Comparison of ENCODE assay signal across 8 cellular contexts in the genomic region with DNA sequence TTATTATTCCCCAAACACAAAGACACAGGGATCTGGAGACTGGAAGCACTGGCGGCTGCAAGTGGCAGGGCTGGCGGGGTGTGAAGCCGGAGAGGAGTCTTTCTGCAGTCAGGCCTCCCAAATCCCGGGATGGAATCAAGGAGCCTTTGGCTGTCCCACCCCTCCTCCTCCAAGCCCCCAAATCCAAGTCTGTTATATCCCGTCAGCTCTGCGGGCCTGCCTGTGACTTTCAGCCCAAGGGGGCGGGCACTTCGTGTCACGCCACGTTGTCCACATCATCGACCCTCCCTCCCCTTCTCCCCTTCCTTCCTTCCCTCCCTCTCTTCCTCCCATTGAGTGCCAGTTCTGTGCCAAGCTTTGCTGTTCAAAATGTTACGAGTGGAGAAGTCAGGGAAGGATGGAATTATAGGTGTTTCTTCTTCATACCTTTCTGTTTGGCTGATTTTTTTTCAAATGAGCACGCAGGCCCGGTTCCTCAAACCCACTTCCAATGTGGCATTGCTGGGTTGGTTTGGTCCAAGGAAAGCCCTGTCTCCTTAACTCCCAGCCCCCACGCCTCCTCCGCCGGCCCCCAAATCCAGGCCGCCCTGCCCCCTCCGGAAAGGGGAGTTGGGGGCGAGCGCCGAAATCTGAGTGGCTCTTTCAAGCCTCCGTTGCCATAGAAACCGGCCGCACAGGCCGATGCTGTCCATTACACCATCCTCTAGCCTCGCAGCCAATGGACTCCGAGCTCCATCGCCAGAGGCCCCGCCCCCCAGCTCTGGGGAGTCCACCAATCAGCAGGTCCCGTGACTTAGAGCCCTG. TPM values are rescaled to one million over a fixed set of nuclear protein-coding genes. Genes with fewer than 3 reads are reported as not detected.
DNase-seq lines count a peak whose midpoint lies in the region; ATAC-seq, FAIRE-seq and TF ChIP-seq lines count a peak whose summit lies in the region.

No MANE protein-coding gene starts in this region.

- H3K27me3 Mint-ChIP-seq in activated CD4-positive, alpha-beta memory T cell treated with anti-CD3 and anti-CD28 coated beads, Interleukin-2, amount 10 ng/mL, durations not matched to agents 7 days and 5 days, result peaks cover 2% of the 10 kb centered on the region

- H3K27ac ChIP-seq in effector memory CD4-positive, alpha-beta T cell (ENCODE audit: insufficient read depth, low read length, poor library complexity, severe bottlenecking), result no peak overlapping the region
- peak overlapping the region; percentile 43 to 82 for H3K27ac ChIP-seq in lung (ENCODE audit: low read depth in 1 of 2, low read length in 1 of 2)

- TF ChIP-seq CTCF in lung (IDR thresholded peaks at IDR 0.05; ENCODE audit: control extremely low read depth, extremely low read depth), result no peak

- H3K4me1 ChIP-seq in effector memory CD4-positive, alpha-beta T cell (ENCODE audit: control insufficient read depth, insufficient read depth, low read length, poor library complexity, severe bottlenecking), result peaks cover 3% of the 10 kb centered on the region
- peaks cover 0 to 8% of the 10 kb centered on the region in 2 donors for H3K4me1 ChIP-seq in lung (ENCODE audit: control insufficient read depth in 2 of 2, insufficient read depth in 2 of 2, low read length in 2 of 2)

- peak; percentile 93 to 98 for DNase-seq in NCI-H446 (lab: John Stamatoyannopoulos, UW)
- DNase-seq in activated CD4-positive, alpha-beta memory T cell treated with anti-CD3 and anti-CD28 coated beads, Interleukin-2, amount 10 ng/mL, durations not matched to agents 7 days and 5 days, result peak; percentile 76
- DNase-seq in effector memory CD4-positive, alpha-beta T cell, result peak; percentile 23 to 65 (median 35)
- peak; percentile 98 for DNase-seq in lung (ENCODE audit: low spot score)
- peak; percentile 78 to 83 for DNase-seq in stimulated activated CD4-positive, alpha-beta T cell treated with anti-CD3 and anti-CD28 coated beads, Interleukin-4, amount 100 ng/mL, for 4 hours

- H3K36me3 ChIP-seq in effector memory CD4-positive, alpha-beta T cell (ENCODE audit: control insufficient read depth, insufficient read depth, low read length), result no peaks in the 10 kb centered on the region
- no peaks in the 10 kb centered on the region for H3K36me3 ChIP-seq in lung (ENCODE audit: control insufficient read depth in 2 of 2, insufficient read depth in 2 of 2, low read length in 2 of 2)

- POLR2A ChIA-PET in activated CD4-positive, alpha-beta memory T cell treated with anti-CD3 and anti-CD28 coated beads, Interleukin-2, amount 10 ng/mL, durations not matched to agents 7 days and 5 days (lab: Charles Lee), result interaction anchor here (0.8 to 3.2 kb wide), 4 partner anchors 10 to 14 kb away, joined by 3 to 15 read pairs (median 6); no protein-coding TSS in a partner anchor

- FAIRE-seq in A204.1 (lab: Jason Lieb, UNC), result peak; percentile 100

- CTCF ChIA-PET in activated CD4-positive, alpha-beta memory T cell treated with anti-CD3 and anti-CD28 coated beads, Interleukin-2, amount 10 ng/mL, durations not matched to agents 7 days and 5 days (lab: Charles Lee), result interaction anchor here (1.3 kb wide), 1 partner anchor 9 kb away, joined by 3 read pairs; no protein-coding TSS in a partner anchor

- peaks cover 13% of the 10 kb centered on the region for H3K4me1 Mint-ChIP-seq in activated CD4-positive, alpha-beta memory T cell treated with anti-CD3 and anti-CD28 coated beads, Interleukin-2, amount 10 ng/mL, durations not matched to agents 7 days and 5 days

- ATAC-seq in GM18520 (IDR thresholded peaks at IDR 0.05; ENCODE audit: unreplicated experiment), result peak; percentile 61
- ATAC-seq in HG03095 (IDR thresholded peaks at IDR 0.05; ENCODE audit: unreplicated experiment), result peak; percentile 99
- ATAC-seq in lung (ENCODE audit: insufficient read depth, low FRiP score), result peak; percentile 99

- no peak overlapping the region for H3K27ac Mint-ChIP-seq in activated CD4-positive, alpha-beta memory T cell treated with anti-CD3 and anti-CD28 coated beads, Interleukin-2, amount 10 ng/mL, durations not matched to agents 7 days and 5 days

- no peak overlapping the region for H3K4me3 Mint-ChIP-seq in activated CD4-positive, alpha-beta memory T cell treated with anti-CD3 and anti-CD28 coated beads, Interleukin-2, amount 10 ng/mL, durations not matched to agents 7 days and 5 days

- no peaks in the 10 kb centered on the region for H3K36me3 Mint-ChIP-seq in activated CD4-positive, alpha-beta memory T cell treated with anti-CD3 and anti-CD28 coated beads, Interleukin-2, amount 10 ng/mL, durations not matched to agents 7 days and 5 days (ENCODE audit: low read depth)

- H3K9me3 ChIP-seq in effector memory CD4-positive, alpha-beta T cell (ENCODE audit: control insufficient read depth, low read length), result no peaks in the 10 kb centered on the region
- no peaks in the 10 kb centered on the region for H3K9me3 ChIP-seq in lung (ENCODE audit: control insufficient read depth in 2 of 2, insufficient read depth in 1 of 2, low read length in 1 of 2)

- 3 to 5% methylated on average over 31 of the region's 31 CpGs for WGBS in lung, 2 donors

- peak overlapping the region; percentile 23 for H3K4me3 ChIP-seq in effector memory CD4-positive, alpha-beta T cell (ENCODE audit: insufficient read depth, low read depth, low read length, poor library complexity, severe bottlenecking)
- peak overlapping the region; percentile 26 for H3K4me3 ChIP-seq in lung

- H3K27me3 ChIP-seq in effector memory CD4-positive, alpha-beta T cell (replicated peaks; ENCODE audit: control insufficient read depth, insufficient read depth, low read length, poor library complexity, severe bottlenecking), result no peaks in the 10 kb centered on the region
- H3K27me3 ChIP-seq in lung (ENCODE audit: control insufficient read depth, insufficient read depth), result no peaks in the 10 kb centered on the region

- H3K9me3 Mint-ChIP-seq in activated CD4-positive, alpha-beta memory T cell treated with anti-CD3 and anti-CD28 coated beads, Interleukin-2, amount 10 ng/mL, durations not matched to agents 7 days and 5 days, result no peaks in the 10 kb centered on the region

RNA-seq across cellular contexts. Expression of a gene that starts 12.7 kb away (rescaled TPM):
- total RNA-seq in activated CD4-positive, alpha-beta memory T cell treated with anti-CD3 and anti-CD28 coated beads, Interleukin-2, amount 10 ng/mL, durations not matched to agents 7 days and 5 days, result 10 to 100 TPM; 23.5 to 23.9 TPM
- total RNA-seq in lung, result 10 to 100 TPM; 15.3 to 27.8 TPM
- 10 to 100 TPM; 10.4 to 12.0 TPM for polyA plus RNA-seq in lung

RNA-seq across cellular contexts. Expression of a gene that starts 15.3 kb away (rescaled TPM):
- total RNA-seq in activated CD4-positive, alpha-beta memory T cell treated with anti-CD3 and anti-CD28 coated beads, Interleukin-2, amount 10 ng/mL, durations not matched to agents 7 days and 5 days, result 1 to 10 TPM; 2.9 to 3.2 TPM
- total RNA-seq in lung, result 10 to 100 TPM in 1 of 2 donors, 1 to 10 TPM in 1; 6.8 to 15.9 TPM
- 1 to 10 TPM; 2.7 to 4.1 TPM for polyA plus RNA-seq in lung

RNA-seq across cellular contexts. Expression of a gene that starts 19.5 kb away (rescaled TPM):
- 1 to 10 TPM; 5.9 to 6.0 TPM for total RNA-seq in activated CD4-positive, alpha-beta memory T cell treated with anti-CD3 and anti-CD28 coated beads, Interleukin-2, amount 10 ng/mL, durations not matched to agents 7 days and 5 days
- 10 to 100 TPM; 14.4 to 22.4 TPM for total RNA-seq in lung
- polyA plus RNA-seq in lung, result 1 to 10 TPM; 5.2 to 6.6 TPM

RNA-seq across cellular contexts. Expression of a gene that starts 36.9 kb away (rescaled TPM):
- total RNA-seq in activated CD4-positive, alpha-beta memory T cell treated with anti-CD3 and anti-CD28 coated beads, Interleukin-2, amount 10 ng/mL, durations not matched to agents 7 days and 5 days, result 1 to 10 TPM; 1.8 to 2.7 TPM
- 10 to 100 TPM; 15.3 to 43.7 TPM for total RNA-seq in lung
- polyA plus RNA-seq in lung, result 10 to 100 TPM; 22.5 to 34.7 TPM

RNA-seq across cellular contexts. Expression of a gene that starts 52.5 kb away (rescaled TPM):
- not detected for total RNA-seq in activated CD4-positive, alpha-beta memory T cell treated with anti-CD3 and anti-CD28 coated beads, Interleukin-2, amount 10 ng/mL, durations not matched to agents 7 days and 5 days
- not detected for total RNA-seq in lung
- not detected for polyA plus RNA-seq in lung

Comparison
In these comparisons a context has a peak if more than half of its experiments do, and no peak if none do; other contexts are left out.
1. DNase-seq: peak in every context shown above with its lines; median percentile 98 in lung; 96 in NCI-H446; 80 in stimulated activated CD4-positive, alpha-beta T cell treated with anti-CD3 and anti-CD28 coated beads, Interleukin-4, amount 100 ng/mL, for 4 hours; 76 in activated CD4-positive, alpha-beta memory T cell treated with anti-CD3 and anti-CD28 coated beads, Interleukin-2, amount 10 ng/mL, durations not matched to agents 7 days and 5 days; 35 in effector memory CD4-positive, alpha-beta T cell.